Comparison of ENCODE assay signal across 23 cellular contexts in the genomic region with DNA sequence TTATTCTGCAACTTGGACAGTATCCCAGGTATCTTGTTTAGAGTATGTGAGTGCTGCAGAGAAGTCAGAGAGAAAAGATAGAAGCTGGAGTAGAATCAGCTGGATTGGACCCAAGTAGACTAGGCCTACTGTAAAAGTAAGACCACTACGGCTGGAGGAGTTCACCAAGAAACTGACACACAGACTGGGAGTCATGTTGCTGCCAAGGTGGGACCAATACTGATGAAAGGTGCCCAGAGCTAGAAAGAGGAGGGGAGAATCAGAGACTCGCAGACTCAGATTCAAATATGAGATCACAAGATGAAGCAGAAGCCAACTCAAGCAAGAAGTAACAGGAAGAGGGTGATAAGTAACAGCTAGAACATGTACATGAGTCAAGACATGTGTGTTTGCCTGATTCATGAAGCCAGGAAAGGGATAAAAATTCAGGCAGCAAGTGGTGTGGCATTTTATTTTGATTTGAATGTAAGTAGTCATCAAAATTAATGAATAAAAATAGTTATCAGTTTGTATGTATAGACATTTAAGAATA. TPM values are rescaled to one million over a fixed set of nuclear protein-coding genes. Genes with fewer than 3 reads are reported as not detected.
"Had no signal": no experiment of that assay in that cellular context is flagged by ENCODE, and none has a peak within 500 bp of the region (broad histone marks: within the 10 kb centered on the region; RNA-seq: fewer than 3 reads in every experiment).

No MANE protein-coding gene starts in this region.

- H3K36me3 ChIP-seq: ascending aorta, colonic mucosa, left ventricle myocardium inferior had no signal

- H3K4me3 ChIP-seq: ascending aorta, colonic mucosa, left ventricle myocardium inferior, skin epidermis had no signal

- H3K4me3 Mint-ChIP-seq: activated naive CD4-positive, alpha-beta T cell treated with anti-CD3 and anti-CD28 coated beads, Interleukin-2, amount 10 ng/mL, durations not matched to agents 7 days and 5 days; activated T-helper 17 cell treated with anti-CD3 and anti-CD28 coated beads, Interleukin-2, amount 50 U/mL, for 72 hours; memory B cell; natural killer cell; T-cell had no signal

- H3K4me1 ChIP-seq: ascending aorta, colonic mucosa, left ventricle myocardium inferior had no signal

- H3K27me3 Mint-ChIP-seq: activated naive CD4-positive, alpha-beta T cell treated with anti-CD3 and anti-CD28 coated beads, Interleukin-2, amount 10 ng/mL, durations not matched to agents 7 days and 5 days; activated T-helper 17 cell treated with anti-CD3 and anti-CD28 coated beads, Interleukin-2, amount 50 U/mL, for 72 hours; memory B cell; T-cell had no signal

- H3K4me1 Mint-ChIP-seq: activated naive CD4-positive, alpha-beta T cell treated with anti-CD3 and anti-CD28 coated beads, Interleukin-2, amount 10 ng/mL, durations not matched to agents 7 days and 5 days; activated T-helper 17 cell treated with anti-CD3 and anti-CD28 coated beads, Interleukin-2, amount 50 U/mL, for 72 hours; memory B cell; natural killer cell; T-cell had no signal

- FAIRE-seq: kidney had no signal

- DNase-seq: activated CD4-positive, alpha-beta T cell treated with anti-CD3 and anti-CD28 coated beads, Interleukin-2, amount 50 U/mL, for 4 hours; activated CD4-positive, CD25-positive, alpha-beta regulatory T cell treated with anti-CD3 and anti-CD28 coated beads, Interleukin-2, amount 50 U/mL, for 72 hours; activated naive CD4-positive, alpha-beta T cell treated with anti-CD3 and anti-CD28 coated beads, Interleukin-2, amount 10 ng/mL, durations not matched to agents 7 days and 5 days; activated T-cell treated with anti-CD3 and anti-CD28 coated beads for 4 hours; central memory CD4-positive, alpha-beta T cell; colonic mucosa; hippocampal formation; kidney; left ventricle myocardium inferior; natural killer cell; nucleus accumbens; stimulated activated CD4-positive, alpha-beta T cell treated with anti-CD3 and anti-CD28 coated beads, Interleukin-15, amount 100 ng/mL, for 24 hours; stimulated activated CD4-positive, alpha-beta T cell treated with anti-CD3 and anti-CD28 coated beads, Interleukin-4, amount 100 ng/mL, for 4 hours; stimulated activated CD8-positive, alpha-beta memory T cell treated with anti-CD3 and anti-CD28 coated beads, Interleukin-4, amount 100 ng/mL, for 48 hours; stimulated activated naive CD4-positive, alpha-beta T cell treated with Interleukin-2 at 50 U/mL for 16 hours; substantia nigra; T-cell; T1000; trophoblast cell had no signal

- H3K36me3 Mint-ChIP-seq: activated naive CD4-positive, alpha-beta T cell treated with anti-CD3 and anti-CD28 coated beads, Interleukin-2, amount 10 ng/mL, durations not matched to agents 7 days and 5 days; memory B cell; natural killer cell; T-cell had no signal

- H3K27ac Mint-ChIP-seq: activated naive CD4-positive, alpha-beta T cell treated with anti-CD3 and anti-CD28 coated beads, Interleukin-2, amount 10 ng/mL, durations not matched to agents 7 days and 5 days; activated T-helper 17 cell treated with anti-CD3 and anti-CD28 coated beads, Interleukin-2, amount 50 U/mL, for 72 hours; memory B cell; natural killer cell; T-cell had no signal

- ATAC-seq: activated T-helper 17 cell treated with anti-CD3 and anti-CD28 coated beads, Interleukin-2, amount 50 U/mL, for 72 hours; natural killer cell; T-cell had no signal

- H3K27me3 ChIP-seq: ascending aorta, colonic mucosa had no signal

- H3K27ac ChIP-seq: colonic mucosa, left ventricle myocardium inferior, skin epidermis had no signal

- H3K9me3 ChIP-seq: ascending aorta, colonic mucosa, left ventricle myocardium inferior had no signal

RNA-seq across cellular contexts. Expression of a gene that starts 25.6 kb away (rescaled TPM):
- total RNA-seq: activated T-helper 17 cell treated with anti-CD3 and anti-CD28 coated beads, Interleukin-2, amount 50 U/mL, for 72 hours had no signal
